In the genomic region with DNA sequence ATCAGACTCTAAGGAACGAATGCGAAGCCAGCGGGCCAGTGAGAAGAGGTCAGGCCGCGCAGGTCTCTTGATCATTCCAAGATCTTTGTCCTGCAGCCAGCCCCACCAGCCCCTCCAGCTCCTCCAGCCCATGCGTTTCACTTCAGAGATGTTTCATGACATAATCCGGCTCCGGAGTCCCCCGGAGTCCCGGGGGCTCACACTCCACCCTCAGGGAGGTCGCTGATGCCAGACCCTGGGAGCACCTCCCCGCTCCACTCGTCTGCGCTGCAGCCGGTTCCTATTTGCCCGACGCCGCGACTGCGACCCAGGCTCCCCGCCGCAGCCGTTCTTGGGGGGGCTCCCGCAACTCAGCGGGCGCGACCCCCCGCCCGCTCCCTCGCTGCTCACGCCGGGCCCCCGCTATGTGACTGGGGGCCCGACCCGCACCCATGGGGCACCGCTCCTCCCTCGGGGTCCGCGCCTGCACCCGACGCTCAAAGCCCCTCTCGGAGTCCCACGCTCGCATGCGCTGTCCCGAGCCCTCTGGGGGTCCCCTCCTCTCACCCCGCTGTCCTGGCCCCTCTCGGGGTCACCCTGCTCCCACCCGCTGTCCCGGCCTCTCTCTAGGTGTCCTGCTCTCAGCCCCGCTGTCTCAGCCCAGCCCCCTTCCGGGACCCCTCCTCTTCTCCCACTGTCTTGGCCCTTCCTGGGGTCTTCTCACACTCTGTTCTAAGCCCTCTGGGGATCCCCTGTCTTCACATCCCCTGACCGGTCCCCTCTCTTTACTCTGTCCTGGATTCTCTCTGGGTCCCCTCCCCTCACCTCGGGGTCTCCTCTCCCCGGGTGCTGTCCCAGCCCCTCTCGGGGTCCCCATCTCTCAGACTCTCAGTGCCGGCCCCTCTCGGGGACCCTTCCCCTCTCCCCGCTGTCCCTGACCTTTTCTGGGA, we compare ENCODE assay signal across 8 cellular contexts. TPM values are rescaled to one million over a fixed set of nuclear protein-coding genes. Genes with fewer than 3 reads are reported as not detected.
DNase-seq lines count a peak whose midpoint lies in the region; TF ChIP-seq lines count a peak whose summit lies in the region.

No MANE protein-coding gene starts in this region.

- DNase-seq in AG08395 (ENCODE audit: low spot score) = peak; percentile 24
- DNase-seq in HEK293T (ENCODE audit: extremely low spot score) = peak; percentile 11
- peak; percentile 37 for DNase-seq in activated T-cell treated with anti-CD3 and anti-CD28 coated beads, Interleukin-2, amount 50 U/mL, for 24 hours
- DNase-seq in fibroblast of the aortic adventitia (ENCODE audit: low read depth) = no peak
- DNase-seq in ovary = peak; percentile 14 to 48 (median 41)
- DNase-seq in NCI-H226 = no peak
- no peak for DNase-seq in A172 (ENCODE audit: low spot score)
- no peak for DNase-seq in SW480 (ENCODE audit: low spot score)

- no peak for TF ChIP-seq EP300 in ovary (IDR thresholded peaks at IDR 0.05)

- peak overlapping the region; percentile 40 for H3K27ac Mint-ChIP-seq in activated T-cell treated with anti-CD3 and anti-CD28 coated beads, Interleukin-2, amount 50 U/mL, for 24 hours

- 0 to 1% (median 1%) methylated on average over 37 to 59 of the region's 59 CpGs for WGBS in ovary, 3 donors

- H3K9me3 ChIP-seq in ovary = no peaks in the 10 kb centered on the region

- no peak for TF ChIP-seq POLR2A in ovary (IDR thresholded peaks at IDR 0.05)

- peaks cover 42% of the 10 kb centered on the region for H3K4me1 Mint-ChIP-seq in activated T-cell treated with anti-CD3 and anti-CD28 coated beads, Interleukin-2, amount 50 U/mL, for 24 hours (ENCODE audit: low read depth)

- H3K9me3 Mint-ChIP-seq in activated T-cell treated with anti-CD3 and anti-CD28 coated beads, Interleukin-2, amount 50 U/mL, for 24 hours = no peaks in the 10 kb centered on the region

- CTCF ChIA-PET in HEK293T (lab: Yijun Ruan, JAX) = interaction anchor here (0.8 to 1.3 kb wide), 2 partner anchors 75 to 190 kb away, joined by 3 to 4 read pairs; no protein-coding TSS in a partner anchor

- intact Hi-C loops in ovary (cut with DNase I) = loop anchor here in 1 of 4 donors (5.0 kb wide), 2 partner anchors 184 to 249 kb away; no protein-coding TSS in a partner anchor

- H3K36me3 ChIP-seq in ovary = no peaks in the 10 kb centered on the region

- H3K27me3 ChIP-seq in ovary = no peaks in the 10 kb centered on the region

- H3K27me3 Mint-ChIP-seq in activated T-cell treated with anti-CD3 and anti-CD28 coated beads, Interleukin-2, amount 50 U/mL, for 24 hours = no peaks in the 10 kb centered on the region

- peak overlapping the region; percentile 90 for H3K4me3 Mint-ChIP-seq in activated T-cell treated with anti-CD3 and anti-CD28 coated beads, Interleukin-2, amount 50 U/mL, for 24 hours

- peaks cover 4% of the 10 kb centered on the region for H3K4me1 ChIP-seq in ovary (ENCODE audit: insufficient read depth)

- H3K36me3 Mint-ChIP-seq in activated T-cell treated with anti-CD3 and anti-CD28 coated beads, Interleukin-2, amount 50 U/mL, for 24 hours (ENCODE audit: low read depth) = peaks cover 9% of the 10 kb centered on the region

- POLR2A ChIA-PET in HEK293T (lab: Yijun Ruan, JAX) = interaction anchor here (0.8 to 1.9 kb wide), 2 partner anchors 184 to 236 kb away, joined by 3 to 7 read pairs; a partner anchor contains a TSS

- TF ChIP-seq CTCF in fibroblast of the aortic adventitia (IDR thresholded peaks at IDR 0.05; ENCODE audit: insufficient read depth, low read length) (no peak), ovary (IDR thresholded peaks at IDR 0.05) (no peak)

- no peak overlapping the region for H3K27ac ChIP-seq in ovary

- H3K4me3 ChIP-seq in fibroblast of the aortic adventitia (ENCODE audit: low read depth, low read length) (peak overlapping the region; percentile 95), ovary (peak overlapping the region; percentile 96)

TF ChIP-seq in HEK293T, 16 proteins besides CTCF, POLR2A, EP300 and RAD21:
- TF ChIP-seq CTBP1 (IDR thresholded peaks at IDR 0.05; ENCODE audit: borderline replicate concordance) = no peak
- TF ChIP-seq BHLHE40 (IDR thresholded peaks at IDR 0.05; ENCODE audit: borderline replicate concordance) = no peak
- TF ChIP-seq FOXM1 (IDR thresholded peaks at IDR 0.05; ENCODE audit: borderline replicate concordance) = no peak
- TF ChIP-seq FOXA1 (IDR thresholded peaks at IDR 0.05) = no peak
- no peak for TF ChIP-seq L3MBTL2 (conservative IDR thresholded peaks at IDR 0.05)
- no peak for TF ChIP-seq HDGF (IDR thresholded peaks at IDR 0.05; ENCODE audit: borderline replicate concordance)
- TF ChIP-seq SP1 (IDR thresholded peaks at IDR 0.05) = no peak
TF ChIP-seq in HEK293T: peak in this region for 0.

RNA-seq across cellular contexts. Expression of a gene that starts 1.1 kb away (rescaled TPM):
- total RNA-seq in fibroblast of the aortic adventitia (ENCODE audit: low replicate concordance) (27.8 and 61.2 TPM in 2 replicates), ovary (10 to 100 TPM; 12.6 to 26.6 (median 23.0) TPM)
- polyA plus RNA-seq in ovary = 10 to 100 TPM; 13.7 to 31.0 TPM
- 18.3 and 24.1 TPM in 2 replicates for total RNA-seq in A172 (2014; rRNA removed; shearing (Covaris generic))

RNA-seq across cellular contexts. Expression of a gene that starts 4.7 kb away (rescaled TPM):
- 29.0 and 36.4 TPM in 2 replicates for total RNA-seq in fibroblast of the aortic adventitia (ENCODE audit: low replicate concordance)
- total RNA-seq in ovary = 10 to 100 TPM; 25.8 to 34.9 (median 28.5) TPM
- 10 to 100 TPM; 14.5 to 22.1 TPM for polyA plus RNA-seq in ovary
- 26.5 and 56.3 TPM in 2 replicates for total RNA-seq in A172 (2014; rRNA removed; shearing (Covaris generic))

Comparison
In these comparisons a context has a peak if more than half of its experiments do, and no peak if none do; other contexts are left out.
1. DNase-seq: peak in AG08395 (single experiment), HEK293T (single experiment), activated T-cell treated with anti-CD3 and anti-CD28 coated beads, Interleukin-2, amount 50 U/mL, for 24 hours (single experiment) and ovary (5 of 5); none in fibroblast of the aortic adventitia (single experiment), NCI-H226 (single experiment), A172 (single experiment) and SW480 (single experiment).